20 cellular contexts compared by ENCODE assay signal in the genomic region with DNA sequence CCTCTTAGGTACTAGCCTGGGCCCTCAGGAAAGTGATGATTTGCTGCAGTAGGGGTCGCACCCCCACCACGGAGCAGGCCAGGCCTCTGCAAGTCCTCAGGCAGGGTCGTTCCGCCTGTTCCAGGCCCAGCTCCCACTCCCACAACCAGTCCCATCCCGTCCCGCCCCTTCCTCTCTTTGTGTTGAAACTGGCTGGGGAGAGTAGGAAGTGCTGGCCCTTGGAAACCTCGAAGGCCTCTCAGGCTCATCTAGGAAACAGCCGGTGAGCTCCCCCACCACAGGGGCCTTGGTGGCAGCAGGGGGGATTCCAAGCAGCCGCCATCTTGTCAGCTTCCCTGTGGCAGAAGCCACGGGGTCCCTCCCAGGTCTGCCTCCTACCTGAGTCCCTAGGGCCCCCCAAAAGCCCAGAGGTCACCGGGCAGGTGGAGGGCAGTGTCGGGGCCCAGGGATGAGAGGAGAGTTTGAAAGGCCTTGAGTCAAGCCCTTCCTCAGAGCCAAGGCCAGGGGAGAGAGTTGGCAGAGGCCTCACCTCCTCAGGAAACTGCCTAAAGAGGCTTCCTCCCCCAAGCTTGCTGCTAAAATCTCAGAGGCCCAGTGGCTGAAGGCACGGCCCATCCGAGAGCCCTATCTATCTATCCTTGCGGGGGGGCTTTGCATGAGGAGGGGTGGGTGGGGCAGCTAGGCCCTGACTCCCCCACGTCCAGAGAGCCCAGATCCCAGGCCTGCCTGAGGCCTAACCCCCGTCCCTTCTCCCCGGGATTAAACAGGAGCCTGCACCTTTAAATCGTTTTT. TPM values are rescaled to one million over a fixed set of nuclear protein-coding genes. Genes with fewer than 3 reads are reported as not detected.
A peak's percentile ranks its signal among the peaks of the same experiment; 100 is the strongest.
DNase-seq lines count a peak whose midpoint lies in the region; ATAC-seq, FAIRE-seq and TF ChIP-seq lines count a peak whose summit lies in the region.
"Had no signal": no experiment of that assay in that cellular context is flagged by ENCODE, and none has a peak within 500 bp of the region (broad histone marks: within the 10 kb centered on the region; RNA-seq: fewer than 3 reads in every experiment).

No MANE protein-coding gene starts in this region.

- no peak overlapping the region for H3K4ac ChIP-seq in mesendoderm (ENCODE audit: low read depth, low read length)

- H3K9ac ChIP-seq in GM12878 (ENCODE audit: control insufficient read depth, insufficient read depth, low read length): no peak overlapping the region
- H3K9ac ChIP-seq in mesendoderm (ENCODE audit: low read length): no peak overlapping the region
- peak overlapping the region in 1 of 5 donors; percentile 18 for H3K9ac ChIP-seq in subcutaneous abdominal adipose tissue (ENCODE audit: low read length in 5 of 5)

- no peak for TF ChIP-seq POLR2A in GM12878 (IDR thresholded peaks at IDR 0.05; ENCODE audit: low read depth, low read length)

- H2AK5ac ChIP-seq in mesendoderm (ENCODE audit: low read length): no peak overlapping the region

- SMC1A ChIA-PET in GM12878 (lab: Charles Lee; ENCODE audit: uncharacterized antibody, unreplicated experiment): no interaction called here

- no peak overlapping the region for H3K23ac ChIP-seq in mesendoderm (ENCODE audit: low read length)

- H3K56ac ChIP-seq in mesendoderm (ENCODE audit: low read length): peak overlapping the region; percentile 58

- POLR2A ChIA-PET in GM12878 (lab: Charles Lee): no interaction called here

- H3K4me1 ChIP-seq in GM12878 (ENCODE audit: control insufficient read depth, insufficient read depth, low read length) (no peaks in the 10 kb centered on the region), mesendoderm (ENCODE audit: control insufficient read depth, low read depth, low read length) (no peaks in the 10 kb centered on the region), subcutaneous abdominal adipose tissue (ENCODE audit: control insufficient read depth in 5 of 5, insufficient read depth in 5 of 5, low read length in 5 of 5) (peaks cover 0 to 39% (median 20%) of the 10 kb centered on the region in 5 donors)
- H3K4me1 ChIP-seq: vagina had no signal

- H3K4me2 ChIP-seq in GM12878 (ENCODE audit: control insufficient read depth, insufficient read depth) (no peak overlapping the region), mesendoderm (ENCODE audit: low read length) (no peak overlapping the region)

- no peak overlapping the region for H2BK120ac ChIP-seq in mesendoderm (ENCODE audit: low read depth, low read length)

- no peak overlapping the region for H2BK5ac ChIP-seq in mesendoderm (ENCODE audit: low read length)

- RAD21 ChIA-PET in GM12878 (lab: Charles Lee; ENCODE audit: unreplicated experiment): interaction anchor here (1.4 kb wide), 1 partner anchor 74 kb away, joined by 4 read pairs; no protein-coding TSS in a partner anchor

- FAIRE-seq in GM12878 (lab: Jason Lieb, UNC): no peak
- FAIRE-seq: colon, frontal cortex had no signal

- H3K18ac ChIP-seq in mesendoderm (ENCODE audit: low read length): peak overlapping the region; percentile 3

- intact Hi-C loops in GM12878 (cut with micrococcal nuclease; ENCODE audit: unreplicated experiment) (no loop called here), left cardiac atrium (cut with DNase I) (no loop called here)

- no peak for TF ChIP-seq CTCF in GM12878 (IDR thresholded peaks at IDR 0.05 in 2 of 3, conservative IDR thresholded peaks at IDR 0.05 in 1 of 3; ENCODE audit: control insufficient read depth in 2 of 3, extremely low read depth in 1 of 3, insufficient read depth in 1 of 3, low read depth in 3 of 3, low read length in 3 of 3)

- no peak overlapping the region for H4K5ac ChIP-seq in mesendoderm (ENCODE audit: low read length)

- H3K79me1 ChIP-seq in mesendoderm (ENCODE audit: low read length): no peaks in the 10 kb centered on the region

- no peak overlapping the region for H4K8ac ChIP-seq in mesendoderm (ENCODE audit: low read depth, low read length)

- TF ChIP-seq RAD21 in GM12878 (IDR thresholded peaks at IDR 0.05; ENCODE audit: insufficient read depth, low read depth, low read length): no peak

- H3K4me3 ChIP-seq in GM12878: no peak overlapping the region
- H3K4me3 ChIP-seq in mesendoderm (ENCODE audit: low read length): no peak overlapping the region
- H3K4me3 ChIP-seq in subcutaneous abdominal adipose tissue (ENCODE audit: low read depth in 1 of 5, low read length in 5 of 5): no peak overlapping the region
- H3K4me3 ChIP-seq: vagina had no signal

- BruUV-seq in GM12878 (replicated peaks; lab: Mats Ljungman, UMichigan): no TSS peak

- no peak for DNase-seq in GM12878 (ENCODE audit: low read depth, low spot score)
- DNase-seq in left cardiac atrium: no peak
- peak; percentile 55 for DNase-seq in mesendoderm
- DNase-seq in LoVo (ENCODE audit: low spot score): no peak
- DNase-seq in COR-L47 (lab: John Stamatoyannopoulos, UW): no peak
- DNase-seq: activated CD4-positive, alpha-beta T cell treated with anti-CD3 and anti-CD28 coated beads, Interleukin-2, amount 50 U/mL, for 4 hours; activated naive CD4-positive, alpha-beta T cell treated with anti-CD3 and anti-CD28 coated beads, Interleukin-2, amount 10 ng/mL, durations not matched to agents 7 days and 5 days; EL; HCEC 1CT; midbrain; NCI-H2029; NCI-H446; NK-92 treated with Interleukin-12 subunit alpha and Interleukin-12 subunit beta, amount 100 ng/mL, for 24 hours; RPMI8226 had no signal

- H2AFZ ChIP-seq in GM12878 (ENCODE audit: control insufficient read depth, low read depth, low read length): no peak overlapping the region

- H3K27me3 ChIP-seq in GM12878 (replicated peaks in 1 of 2; ENCODE audit: control insufficient read depth in 2 of 2, insufficient read depth in 2 of 2, low read length in 1 of 2): no peaks in the 10 kb centered on the region
- H3K27me3 ChIP-seq in mesendoderm (ENCODE audit: insufficient read depth, low read length, poor library complexity): no peaks in the 10 kb centered on the region
- no peaks in the 10 kb centered on the region for H3K27me3 ChIP-seq in subcutaneous abdominal adipose tissue (ENCODE audit: control insufficient read depth in 5 of 5, insufficient read depth in 4 of 5, low read length in 5 of 5)
- H3K27me3 ChIP-seq: vagina had no signal

- in situ Hi-C loops in GM12878 (cut with MboI): no loop called here

- ATAC-seq in GM12878 (no peak), left cardiac atrium (peak; percentile 21 to 48), HG03521 (IDR thresholded peaks at IDR 0.05; ENCODE audit: unreplicated experiment) (no peak)

- H2BK15ac ChIP-seq in mesendoderm (replicated peaks; ENCODE audit: low read depth): no peak overlapping the region

- 37% methylated on average over 19 of the region's 19 CpGs for WGBS in GM12878 (ENCODE audit: insufficient coverage, insufficient replicate concordance, low lambda C conversion rate, missing lambda C conversion rate)
- no CpG with 5 or more reads among the region's 19 CpGs for WGBS in mesendoderm (ENCODE audit: extremely low coverage, insufficient coverage, low lambda C conversion rate)

- H3K36me3 ChIP-seq in GM12878 (ENCODE audit: control insufficient read depth in 2 of 2, insufficient read depth in 2 of 2, low read length in 1 of 2) (no peaks in the 10 kb centered on the region), mesendoderm (ENCODE audit: control insufficient read depth, insufficient read depth, low read length) (peaks cover 3% of the 10 kb centered on the region), subcutaneous abdominal adipose tissue (ENCODE audit: control insufficient read depth in 5 of 5, insufficient read depth in 5 of 5, low read length in 5 of 5) (peaks cover 0 to 29% (median 25%) of the 10 kb centered on the region in 5 donors)
- H3K36me3 ChIP-seq: vagina had no signal

- CTCF ChIA-PET in GM12878 (lab: Yijun Ruan, JAX): interaction anchor here (1.0 kb wide), 1 partner anchor 80 kb away, joined by 3 read pairs; no protein-coding TSS in a partner anchor

- H3K27ac ChIP-seq in GM12878 (ENCODE audit: control insufficient read depth, insufficient read depth) (no peak overlapping the region), mesendoderm (ENCODE audit: low read depth, low read length) (no peak overlapping the region), subcutaneous abdominal adipose tissue (ENCODE audit: low read depth, low read length) (peak overlapping the region; percentile 50)
- H3K27ac ChIP-seq: vagina had no signal

- H3K9me3 ChIP-seq in GM12878 (replicated peaks; ENCODE audit: control insufficient read depth, insufficient read depth, low read length): no peaks in the 10 kb centered on the region
- no peaks in the 10 kb centered on the region for H3K9me3 ChIP-seq in subcutaneous abdominal adipose tissue (ENCODE audit: control insufficient read depth in 5 of 5, low read length in 5 of 5)
- H3K9me3 ChIP-seq: vagina had no signal

- no peak for TF ChIP-seq EP300 in GM12878 (IDR thresholded peaks at IDR 0.05; ENCODE audit: borderline replicate concordance in 1 of 2, control insufficient read depth in 1 of 2, low read depth in 2 of 2, low read length in 2 of 2)

- H3K79me2 ChIP-seq in GM12878 (ENCODE audit: control insufficient read depth, insufficient read depth, low read length): no peaks in the 10 kb centered on the region
- no peaks in the 10 kb centered on the region for H3K79me2 ChIP-seq in mesendoderm (ENCODE audit: control insufficient read depth, insufficient read depth, low read length)

- no peaks in the 10 kb centered on the region for H4K20me1 ChIP-seq in GM12878 (ENCODE audit: control insufficient read depth, insufficient read depth)

RNA-seq across cellular contexts. Expression of a gene that starts 22.2 kb away (rescaled TPM):
- total RNA-seq in GM12878 (2013; cell fraction: nucleolus; rRNA removed): 0.24 and 0.40 TPM in 2 replicates
- total RNA-seq in GM12878 (2014; rRNA removed) (not detected in 2 replicates), GM12878 (2014; rRNA removed; fragmentation: Illumina TruSeq; extraction: Trizol) (not detected in 2 replicates), GM12878 (2021) (0.13 and 0.56 TPM in 2 replicates), left cardiac atrium (10 to 100 TPM; 46.2 to 52.9 TPM)
- not detected for polyA plus RNA-seq in GM12878 (2011; ENCODE audit: low read depth)
- polyA plus RNA-seq in GM12878 (2011; rRNA removed) (not detected in 2 replicates), GM12878 (2014; fragmentation: Illumina TruSeq; extraction: Trizol) (not detected in 2 replicates), GM12878 (2014; fragmentation: Nextera tagmentation; extraction: Ambion mirVana) (not detected), GM12878 (2014; rRNA removed) (0.10 TPM in 1 of 2 replicates, not detected in the other), GM12878 (2016; fragmentation: Nextera tagmentation; extraction: Ambion mirVana) (under 1 TPM in 1 of 2 experiments, not detected in 1; 0.08 TPM)
- polyA plus RNA-seq in GM12878 (2011; cell fraction: cytosol; rRNA removed): 0.02 and 0.04 TPM in 2 replicates
- polyA plus RNA-seq in GM12878 (2011; cell fraction: nucleus; rRNA removed): not detected in 2 replicates
- 0.10 TPM in 1 of 2 replicates, not detected in the other for polyA plus RNA-seq in GM12878 (2012)
- not detected in 2 replicates for polyA minus RNA-seq in GM12878 (2011; rRNA and poly(A)+ RNA removed)
- polyA minus RNA-seq in GM12878 (2011; cell fraction: cytosol; rRNA and poly(A)+ RNA removed): 0.62 and 0.67 TPM in 2 replicates
- 0.10 TPM in 1 of 2 replicates, not detected in the other for polyA minus RNA-seq in GM12878 (2011; cell fraction: nucleus; rRNA and poly(A)+ RNA removed)
- 20.9 TPM for polyA plus RNA-seq in mesendoderm (2013, experiment 1 of 2)
- polyA plus RNA-seq in mesendoderm (2013, experiment 2 of 2): 20.0 TPM
- polyA plus RNA-seq: IgD-negative memory B cell had no signal

RNA-seq across cellular contexts. Expression of a gene that starts 46.5 kb away (rescaled TPM):
- 44.1 and 54.1 TPM in 2 replicates for total RNA-seq in GM12878 (2013; cell fraction: nucleolus; rRNA removed)
- total RNA-seq in GM12878 (2014; rRNA removed) (9.7 and 9.9 TPM in 2 replicates), GM12878 (2014; rRNA removed; fragmentation: Illumina TruSeq; extraction: Trizol) (9.4 and 10.0 TPM in 2 replicates), GM12878 (2021) (50.2 and 50.8 TPM in 2 replicates), left cardiac atrium (10 to 100 TPM; 32.3 to 37.7 TPM)
- polyA plus RNA-seq in GM12878 (2011; ENCODE audit: low read depth): 20.3 TPM
- polyA plus RNA-seq in GM12878 (2011; rRNA removed) (28.3 and 45.4 TPM in 2 replicates), GM12878 (2014; fragmentation: Illumina TruSeq; extraction: Trizol) (37.6 and 39.7 TPM in 2 replicates), GM12878 (2014; fragmentation: Nextera tagmentation; extraction: Ambion mirVana) (1 to 10 TPM; 7.9 to 8.7 TPM), GM12878 (2014; rRNA removed) (41.1 and 43.5 TPM in 2 replicates), GM12878 (2016; fragmentation: Nextera tagmentation; extraction: Ambion mirVana) (10 to 100 TPM; 53.2 to 72.2 TPM)
- polyA plus RNA-seq in GM12878 (2011; cell fraction: cytosol; rRNA removed): 50.4 and 59.0 TPM in 2 replicates
- polyA plus RNA-seq in GM12878 (2011; cell fraction: nucleus; rRNA removed): 40.6 and 53.8 TPM in 2 replicates
- 21.3 and 31.1 TPM in 2 replicates for polyA plus RNA-seq in GM12878 (2012)
- polyA minus RNA-seq in GM12878 (2011; rRNA and poly(A)+ RNA removed): 33.4 and 50.6 TPM in 2 replicates
- polyA minus RNA-seq in GM12878 (2011; cell fraction: cytosol; rRNA and poly(A)+ RNA removed): 28.3 and 28.5 TPM in 2 replicates
- 19.0 and 30.3 TPM in 2 replicates for polyA minus RNA-seq in GM12878 (2011; cell fraction: nucleus; rRNA and poly(A)+ RNA removed)
- 61.7 TPM for polyA plus RNA-seq in mesendoderm (2013, experiment 1 of 2)
- 60.1 TPM for polyA plus RNA-seq in mesendoderm (2013, experiment 2 of 2)

RNA-seq across cellular contexts. Expression of a gene that starts 47.3 kb away (rescaled TPM):
- total RNA-seq in GM12878 (2013; cell fraction: nucleolus; rRNA removed): 4.3 and 5.1 TPM in 2 replicates
- total RNA-seq in GM12878 (2014; rRNA removed) (1.4 TPM in 2 replicates), GM12878 (2014; rRNA removed; fragmentation: Illumina TruSeq; extraction: Trizol) (1.1 TPM in 2 replicates), GM12878 (2021) (6.9 and 7.4 TPM in 2 replicates), left cardiac atrium (1 to 10 TPM; 5.9 to 8.1 TPM)
- polyA plus RNA-seq in GM12878 (2011; ENCODE audit: low read depth): 1.4 TPM
- polyA plus RNA-seq in GM12878 (2011; rRNA removed) (0.72 and 1.7 TPM in 2 replicates), GM12878 (2014; fragmentation: Illumina TruSeq; extraction: Trizol) (1.2 and 1.8 TPM in 2 replicates), GM12878 (2014; fragmentation: Nextera tagmentation; extraction: Ambion mirVana) (under 1 TPM; 0.29 to 0.69 TPM), GM12878 (2014; rRNA removed) (2.7 and 3.7 TPM in 2 replicates), GM12878 (2016; fragmentation: Nextera tagmentation; extraction: Ambion mirVana) (1 to 10 TPM; 2.8 to 3.3 TPM)
- 2.5 and 2.7 TPM in 2 replicates for polyA plus RNA-seq in GM12878 (2011; cell fraction: cytosol; rRNA removed)
- polyA plus RNA-seq in GM12878 (2011; cell fraction: nucleus; rRNA removed): 5.4 and 8.8 TPM in 2 replicates
- 3.7 and 4.1 TPM in 2 replicates for polyA plus RNA-seq in GM12878 (2012)
- 2.8 and 5.1 TPM in 2 replicates for polyA minus RNA-seq in GM12878 (2011; rRNA and poly(A)+ RNA removed)
- 2.1 TPM in 2 replicates for polyA minus RNA-seq in GM12878 (2011; cell fraction: cytosol; rRNA and poly(A)+ RNA removed)
- polyA minus RNA-seq in GM12878 (2011; cell fraction: nucleus; rRNA and poly(A)+ RNA removed): 5.0 and 7.0 TPM in 2 replicates
- polyA plus RNA-seq in mesendoderm (2013, experiment 1 of 2): 6.1 TPM
- 7.0 TPM for polyA plus RNA-seq in mesendoderm (2013, experiment 2 of 2)

Comparison
In these comparisons a context has a peak if more than half of its experiments do, and no peak if none do; other contexts are left out.
1. ATAC-seq: peak in left cardiac atrium (2 of 2); none in GM12878 (single experiment) and HG03521 (single experiment).
2. RNA of a gene that starts 22.2 kb away (total RNA-seq): 46.2 to 52.9 TPM in left cardiac atrium; 0.13 to 0.56 TPM in GM12878; every median in the first group is over 10 times any median in the second.